8 cellular contexts compared by ENCODE assay signal in genomic region chr10:110746254-110746826, GRCh38.
A peak's percentile ranks its signal among the peaks of the same experiment; 100 is the strongest.
DNase-seq lines count a peak whose midpoint lies in the region; ATAC-seq and TF ChIP-seq lines count a peak whose summit lies in the region.

No MANE protein-coding gene starts in this region.

- H3K36me3 ChIP-seq in CD4-positive, alpha-beta memory T cell (ENCODE audit: insufficient read depth, low read length): no peaks in the 10 kb centered on the region
- H3K36me3 ChIP-seq in SJCRH30: peaks cover 5% of the 10 kb centered on the region; the same call in 1 of the 2 replicates
- H3K36me3 ChIP-seq in right atrium auricular region: no peaks in the 10 kb centered on the region

- POLR2A ChIA-PET in CD4-positive, alpha-beta memory T cell (lab: Charles Lee; ENCODE audit: partially characterized antibody): interaction anchor here (0.5 to 1.3 kb wide), 7 partner anchors 9 to 174 kb away, joined by 3 to 7 read pairs (median 3); partner anchors contain the start of gene PDCD4

- TF ChIP-seq CTCF in right atrium auricular region (IDR thresholded peaks at IDR 0.05): peak; percentile 51 to 83

- H3K27ac Mint-ChIP-seq in CD4-positive, alpha-beta memory T cell: peak overlapping the region in 6 of 7 donors; percentile 20 to 71 (median 42)

- peak; percentile 45 for ATAC-seq in GM19328 (IDR thresholded peaks at IDR 0.05; ENCODE audit: unreplicated experiment)
- no peak for ATAC-seq in HG03521 (IDR thresholded peaks at IDR 0.05; ENCODE audit: unreplicated experiment)

- peaks cover 0 to 6% (median 2%) of the 10 kb centered on the region in 8 donors for H3K9me3 Mint-ChIP-seq in CD4-positive, alpha-beta memory T cell

- peaks cover 2 to 3% of the 10 kb centered on the region in 2 donors for H3K36me3 Mint-ChIP-seq in CD4-positive, alpha-beta memory T cell

- peak overlapping the region in 1 of 8 donors; percentile 23 for H3K4me3 Mint-ChIP-seq in CD4-positive, alpha-beta memory T cell

- intact Hi-C loops in CD4-positive, alpha-beta memory T cell (cut with micrococcal nuclease): loop anchor here (1.0 to 5.0 kb wide), 4 partner anchors 126 to 246 kb away; no protein-coding TSS in a partner anchor

- CTCF ChIA-PET in CD4-positive, alpha-beta memory T cell (lab: Charles Lee; ENCODE audit: partially characterized antibody): interaction anchor here (0.7 to 5.2 kb wide), 21 partner anchors 9 to 853 kb away, joined by 3 to 42 read pairs (median 6); no protein-coding TSS in a partner anchor

- peak in 4 of 5 donors; percentile 44 to 58 (median 50) for DNase-seq in CD4-positive, alpha-beta memory T cell
- DNase-seq in LoVo (ENCODE audit: low spot score) (peak; percentile 78), SJCRH30 (peak; percentile 71 to 87), amniotic stem cell (lab: John Stamatoyannopoulos, UW) (peak; percentile 16), right atrium auricular region (ENCODE audit: low spot score) (peak; percentile 79), renal cortical epithelial cell (ENCODE audit: low read depth) (peak; percentile 75)

- no peaks in the 10 kb centered on the region for H3K27me3 ChIP-seq in CD4-positive, alpha-beta memory T cell (ENCODE audit: insufficient read depth, low read length)
- H3K27me3 ChIP-seq in SJCRH30: no peaks in the 10 kb centered on the region
- no peaks in the 10 kb centered on the region for H3K27me3 ChIP-seq in right atrium auricular region

- H3K27ac ChIP-seq in CD4-positive, alpha-beta memory T cell (ENCODE audit: low read depth, low read length): no peak overlapping the region
- H3K27ac ChIP-seq in SJCRH30: no peak overlapping the region
- H3K27ac ChIP-seq in right atrium auricular region: peak overlapping the region; percentile 60 to 80

- peaks cover 42 to 72% (median 56%) of the 10 kb centered on the region in 4 donors for H3K4me1 Mint-ChIP-seq in CD4-positive, alpha-beta memory T cell

- H3K4me3 ChIP-seq in CD4-positive, alpha-beta memory T cell (ENCODE audit: low read length in 2 of 2): no peak overlapping the region
- H3K4me3 ChIP-seq in SJCRH30 (no peak overlapping the region), right atrium auricular region (no peak overlapping the region)

- peaks cover 47% of the 10 kb centered on the region for H3K4me1 ChIP-seq in CD4-positive, alpha-beta memory T cell (ENCODE audit: insufficient read depth, low read length)
- no peaks in the 10 kb centered on the region for H3K4me1 ChIP-seq in SJCRH30
- H3K4me1 ChIP-seq in right atrium auricular region: peaks cover 0 to 44% of the 10 kb centered on the region in 2 donors

- H3K9me3 ChIP-seq in CD4-positive, alpha-beta memory T cell (ENCODE audit: control insufficient read depth in 1 of 2, low read length in 2 of 2): no peaks in the 10 kb centered on the region
- H3K9me3 ChIP-seq in SJCRH30 (replicated peaks): peaks cover 10% of the 10 kb centered on the region
- peaks cover 0 to 8% of the 10 kb centered on the region in 2 donors for H3K9me3 ChIP-seq in right atrium auricular region

- no peaks in the 10 kb centered on the region for H3K27me3 Mint-ChIP-seq in CD4-positive, alpha-beta memory T cell

Comparison
In these comparisons a context has a peak if more than half of its experiments do, and no peak if none do; other contexts are left out.
1. DNase-seq: peak in every context shown above with its lines; median percentile 79 in SJCRH30; 79 in right atrium auricular region; 78 in LoVo; 75 in renal cortical epithelial cell; 50 in CD4-positive, alpha-beta memory T cell; 16 in amniotic stem cell.
2. H3K27ac ChIP-seq: peak in right atrium auricular region (2 of 2); none in CD4-positive, alpha-beta memory T cell (single experiment) and SJCRH30 (single experiment).